ENCODE assay signal across 8 cellular contexts in genomic region chr7:31228957-31229356, GRCh38.
"Had no signal": no experiment of that assay in that cellular context is flagged by ENCODE, and none has a peak within 500 bp of the region (broad histone marks: within the 10 kb centered on the region; RNA-seq: fewer than 3 reads in every experiment).

No MANE protein-coding gene starts in this region.

- ATAC-seq: GM23338, K562 had no signal

- FAIRE-seq: H1, H54, HTR-8/SVneo, K562 had no signal

- DNase-seq: H9, HCEC 1CT, IMR-90 had no signal

- H3K4me2 ChIP-seq: GM23338 had no signal

- H3K4me3 ChIP-seq: GM23338, K562 had no signal

- H2AFZ ChIP-seq: GM23338 had no signal
